Comparison of ENCODE assay signal across 17 cellular contexts in the genomic region with DNA sequence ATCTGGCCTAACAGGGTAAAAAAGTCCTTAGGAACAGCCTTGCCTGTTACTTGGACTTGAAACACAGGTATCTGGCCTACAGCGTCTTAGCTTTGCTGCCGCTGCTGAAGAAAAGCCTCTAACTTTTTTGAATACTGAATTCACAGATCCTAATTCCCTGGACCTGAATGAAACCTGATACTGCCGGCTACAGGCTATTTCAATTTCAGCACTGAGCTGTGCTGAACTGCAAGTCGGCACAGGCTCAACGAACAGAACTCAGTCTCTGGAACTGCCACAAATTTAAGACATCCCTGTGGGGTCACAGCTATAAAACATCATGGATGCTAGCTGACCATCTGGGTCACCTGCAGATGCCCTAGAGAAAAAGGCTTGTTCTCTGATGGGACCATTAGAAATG.
DNase-seq lines count a peak whose midpoint lies in the region; ATAC-seq lines count a peak whose summit lies in the region.
"Had no signal": no experiment of that assay in that cellular context is flagged by ENCODE, and none has a peak within 500 bp of the region (broad histone marks: within the 10 kb centered on the region; RNA-seq: fewer than 3 reads in every experiment).

No MANE protein-coding gene starts in this region.

- DNase-seq in HAP-1 (ENCODE audit: low spot score in 2 of 2) (peak; percentile 11 to 12), adipocyte (ENCODE audit: low read depth) (peak; percentile 25), iPS-NIHi11 (ENCODE audit: low spot score) (peak; percentile 7), HUDEP-2 (lab: John Stamatoyannopoulos, UW; ENCODE audit: unreplicated experiment in 76 of 76) (no peak)
- DNase-seq in stimulated activated CD4-positive, alpha-beta T cell treated with anti-CD3 and anti-CD28 coated beads, Interleukin-2, amount 100 ng/mL, for 48 hours = no peak
- DNase-seq: activated CD4-positive, alpha-beta memory T cell treated with anti-CD3 and anti-CD28 coated beads, Interleukin-2, amount 10 ng/mL, durations not matched to agents 7 days and 5 days; GOT3; NCI-H2107; stimulated activated naive CD4-positive, alpha-beta T cell treated with Interleukin-2 at 50 U/mL for 16 hours; T-helper 9 cell had no signal

- no peak for ATAC-seq in HG03565 (IDR thresholded peaks at IDR 0.05; ENCODE audit: unreplicated experiment)
- no peak for ATAC-seq in HG02763 (IDR thresholded peaks at IDR 0.05; ENCODE audit: unreplicated experiment)
- ATAC-seq: Panc1 had no signal

- peaks cover 13% of the 10 kb centered on the region for H3K4me1 ChIP-seq in ACC112 (ENCODE audit: control insufficient read depth, insufficient read depth, low read length, unreplicated experiment)
- H3K4me1 ChIP-seq in HAP-1 = no peaks in the 10 kb centered on the region; the same call in 1 of the 2 replicates
- H3K4me1 ChIP-seq in adipocyte (ENCODE audit: control insufficient read depth, insufficient read depth, low read length) = peaks cover 21% of the 10 kb centered on the region
- H3K4me1 ChIP-seq: BLaER1, esophagus muscularis mucosa had no signal

- no peaks in the 10 kb centered on the region for H3K79me2 ChIP-seq in ACC112 (ENCODE audit: control insufficient read depth, insufficient read depth, low read length, unreplicated experiment)

- no peaks in the 10 kb centered on the region for H3K36me3 ChIP-seq in ACC112 (ENCODE audit: insufficient read depth, low read length)
- H3K36me3 ChIP-seq in HAP-1 (replicated peaks) = no peaks in the 10 kb centered on the region
- no peaks in the 10 kb centered on the region for H3K36me3 ChIP-seq in adipocyte (ENCODE audit: control insufficient read depth, insufficient read depth, low read length, severe bottlenecking)
- H3K36me3 ChIP-seq: BLaER1, esophagus muscularis mucosa had no signal

- no peak overlapping the region for H3K27ac ChIP-seq in ACC112 (ENCODE audit: low read depth, low read length)
- H3K27ac ChIP-seq: BLaER1, esophagus muscularis mucosa, HL-60 had no signal

- H3K9me3 ChIP-seq in HAP-1 = no peaks in the 10 kb centered on the region
- no peaks in the 10 kb centered on the region for H3K9me3 ChIP-seq in adipocyte (ENCODE audit: control insufficient read depth, low read length)
- H3K9me3 ChIP-seq: BLaER1, esophagus muscularis mucosa had no signal

- H3K4me3 ChIP-seq in ACC112 (ENCODE audit: low read depth, low read length) (0 out of 2 replicates have a peak overlapping the region, but pooled peaks have one; percentile 9), HAP-1 (no peak overlapping the region), adipocyte (ENCODE audit: low read length) (peak overlapping the region; percentile 40)
- H3K4me3 ChIP-seq: BLaER1, esophagus muscularis mucosa had no signal

- no peak overlapping the region for H2AFZ ChIP-seq in ACC112 (ENCODE audit: low read length, unreplicated experiment)

- H3K9ac ChIP-seq in adipocyte (ENCODE audit: low read length) = peak overlapping the region; percentile 28
- H3K9ac ChIP-seq: BLaER1 had no signal

- 0 out of 2 replicates have a peak, but pooled peaks cover 4% of the 10 kb centered on the region for H3K27me3 ChIP-seq in ACC112 (ENCODE audit: insufficient read depth, low read length)
- H3K27me3 ChIP-seq in HAP-1 (ENCODE audit: low read depth) = no peaks in the 10 kb centered on the region
- peaks cover 12% of the 10 kb centered on the region for H3K27me3 ChIP-seq in adipocyte (replicated peaks; ENCODE audit: control insufficient read depth, insufficient read depth, low read length)
- H3K27me3 ChIP-seq: BLaER1, esophagus muscularis mucosa had no signal

- in situ Hi-C loops in HAP-1 (cut with MboI; ENCODE audit: low sequenced_read_pairs) = no loop called here

Comparison
In these comparisons a context has a peak if more than half of its experiments do, and no peak if none do; other contexts are left out.
1. DNase-seq: peak in HAP-1 (2 of 2), adipocyte (single experiment) and iPS-NIHi11 (single experiment); none in HUDEP-2 (0 of 76) and stimulated activated CD4-positive, alpha-beta T cell treated with anti-CD3 and anti-CD28 coated beads, Interleukin-2, amount 100 ng/mL, for 48 hours (0 of 2).